1 cellular context compared by ENCODE assay signal in the genomic region with DNA sequence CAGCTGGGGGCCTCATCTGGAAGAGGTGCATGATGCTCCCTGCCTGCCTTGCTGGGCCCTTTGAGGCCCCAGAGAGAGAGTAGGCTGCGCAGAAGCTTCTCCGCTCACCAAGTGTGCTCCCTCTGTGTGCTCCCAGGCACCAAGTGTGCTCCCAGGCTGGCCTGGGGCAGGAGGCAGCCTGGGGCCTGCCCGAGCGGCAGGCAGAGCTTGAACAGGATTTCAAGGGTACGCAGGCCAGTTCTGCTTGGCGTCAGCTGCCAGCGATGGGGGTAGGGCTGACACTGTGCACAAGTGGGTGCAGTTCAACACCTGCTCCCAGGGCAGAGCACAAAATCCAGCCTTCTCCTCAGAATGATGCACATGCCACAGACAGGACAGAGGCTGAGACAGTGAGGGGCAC.
TF ChIP-seq lines count a peak whose summit lies in the region.

No MANE protein-coding gene starts in this region.

TF ChIP-seq in IMR-90, 13 proteins besides CTCF, POLR2A, EP300 and RAD21:
- no peak for TF ChIP-seq RCOR1 (IDR thresholded peaks at IDR 0.05; ENCODE audit: insufficient replicate concordance, low read length)
- TF ChIP-seq CEBPB (IDR thresholded peaks at IDR 0.05; ENCODE audit: low read depth, low read length), result no peak
- no peak for TF ChIP-seq BHLHE40 (IDR thresholded peaks at IDR 0.05; ENCODE audit: low read depth, low read length)
- TF ChIP-seq, protein P1, sequence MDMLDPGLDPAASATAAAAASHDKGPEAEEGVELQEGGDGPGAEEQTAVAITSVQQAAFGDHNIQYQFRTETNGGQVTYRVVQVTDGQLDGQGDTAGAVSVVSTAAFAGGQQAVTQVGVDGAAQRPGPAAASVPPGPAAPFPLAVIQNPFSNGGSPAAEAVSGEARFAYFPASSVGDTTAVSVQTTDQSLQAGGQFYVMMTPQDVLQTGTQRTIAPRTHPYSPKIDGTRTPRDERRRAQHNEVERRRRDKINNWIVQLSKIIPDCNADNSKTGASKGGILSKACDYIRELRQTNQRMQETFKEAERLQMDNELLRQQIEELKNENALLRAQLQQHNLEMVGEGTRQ (IDR thresholded peaks at IDR 0.05; ENCODE audit: low read depth, low read length), result no peak
- TF ChIP-seq MXI1 (IDR thresholded peaks at IDR 0.05; ENCODE audit: borderline replicate concordance, low read depth, low read length), result no peak
- no peak for TF ChIP-seq MAZ (IDR thresholded peaks at IDR 0.05; ENCODE audit: borderline replicate concordance, low read depth, low read length)
- no peak for TF ChIP-seq SMC3 (IDR thresholded peaks at IDR 0.05; ENCODE audit: low read depth, low read length)
- no peak for TF ChIP-seq MAFK (IDR thresholded peaks at IDR 0.05; ENCODE audit: low read depth, low read length)
- no peak for TF ChIP-seq FOS (IDR thresholded peaks at IDR 0.05; ENCODE audit: low read depth, low read length)
- TF ChIP-seq CHD1 (IDR thresholded peaks at IDR 0.05; ENCODE audit: low read depth, low read length), result no peak
- no peak for TF ChIP-seq NFE2L2 (IDR thresholded peaks at IDR 0.05; ENCODE audit: low read depth, low read length)
- TF ChIP-seq, protein P2, sequence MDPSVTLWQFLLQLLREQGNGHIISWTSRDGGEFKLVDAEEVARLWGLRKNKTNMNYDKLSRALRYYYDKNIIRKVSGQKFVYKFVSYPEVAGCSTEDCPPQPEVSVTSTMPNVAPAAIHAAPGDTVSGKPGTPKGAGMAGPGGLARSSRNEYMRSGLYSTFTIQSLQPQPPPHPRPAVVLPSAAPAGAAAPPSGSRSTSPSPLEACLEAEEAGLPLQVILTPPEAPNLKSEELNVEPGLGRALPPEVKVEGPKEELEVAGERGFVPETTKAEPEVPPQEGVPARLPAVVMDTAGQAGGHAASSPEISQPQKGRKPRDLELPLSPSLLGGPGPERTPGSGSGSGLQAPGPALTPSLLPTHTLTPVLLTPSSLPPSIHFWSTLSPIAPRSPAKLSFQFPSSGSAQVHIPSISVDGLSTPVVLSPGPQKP (IDR thresholded peaks at IDR 0.05; ENCODE audit: borderline replicate concordance, low read depth, low read length), result no peak
- no peak for TF ChIP-seq RFX5 (IDR thresholded peaks at IDR 0.05; ENCODE audit: low read depth, low read length)
